Comparison of ENCODE assay signal across 18 cellular contexts in genomic region chr22:30406400-30406799, GRCh38. TPM values are rescaled to one million over a fixed set of nuclear protein-coding genes. Genes with fewer than 3 reads are reported as not detected.
DNase-seq lines count a peak whose midpoint lies in the region; ATAC-seq and TF ChIP-seq lines count a peak whose summit lies in the region.
"Had no signal": no experiment of that assay in that cellular context is flagged by ENCODE, and none has a peak within 500 bp of the region (broad histone marks: within the 10 kb centered on the region; RNA-seq: fewer than 3 reads in every experiment).

No MANE protein-coding gene starts in this region.

- no peak overlapping the region for H3K9ac ChIP-seq in mammary epithelial cell (ENCODE audit: insufficient read depth, low read length)

- ATAC-seq in T-helper 17 cell (no peak), HG03139 (IDR thresholded peaks at IDR 0.05; ENCODE audit: unreplicated experiment) (no peak)
- ATAC-seq: A549 had no signal

- H3K27ac ChIP-seq in mammary epithelial cell (ENCODE audit: insufficient read depth, low read depth, low read length): no peak overlapping the region
- H3K27ac ChIP-seq in osteoblast (ENCODE audit: low read depth, low read length): peak overlapping the region; percentile 28
- H3K27ac ChIP-seq: 22Rv1, A549 had no signal

- DNase-seq in MCF 10A (ENCODE audit: unreplicated experiment) (no peak), mammary epithelial cell (no peak), T-helper 17 cell (no peak), osteoblast (ENCODE audit: insufficient read length, low spot score, missing footprints) (no peak)
- no peak for DNase-seq in NK-92 treated with Interleukin-12 subunit alpha and Interleukin-12 subunit beta, amount 100 ng/mL, for 24 hours (lab: John Stamatoyannopoulos, UW)
- DNase-seq in activated naive CD4-positive, alpha-beta T cell treated with Interleukin-2 at 50 U/mL for 16 hours: no peak
- DNase-seq: C1 segment of cervical spinal cord; Calu3; CD4-positive, alpha-beta memory T cell; COR-L47; DMS153; DND-41; GOT3; HCEC 1CT had no signal

- H3K9me3 Mint-ChIP-seq in MCF 10A (ENCODE audit: unreplicated experiment) (no peaks in the 10 kb centered on the region), brain (no peaks in the 10 kb centered on the region)
- H3K9me3 Mint-ChIP-seq: CD4-positive, alpha-beta memory T cell had no signal

- H3K27me3 ChIP-seq in mammary epithelial cell (ENCODE audit: insufficient read depth, low read length) (no peaks in the 10 kb centered on the region), osteoblast (ENCODE audit: insufficient read depth, low read length) (no peaks in the 10 kb centered on the region)

- CTCF ChIA-PET in MCF 10A (lab: Yijun Ruan, JAX) (interaction anchor here (0.7 to 1.4 kb wide), 5 partner anchors 10 to 349 kb away, joined by 3 to 5 read pairs (median 4); partner anchors contain the start of gene SEC14L2), mammary epithelial cell (lab: Charles Lee; ENCODE audit: low non-redundant PET) (no interaction called here)

- H3K4me1 Mint-ChIP-seq in MCF 10A (ENCODE audit: insufficient read depth, unreplicated experiment): peaks cover 29% of the 10 kb centered on the region
- H3K4me1 Mint-ChIP-seq in T-helper 17 cell: peaks cover 10% of the 10 kb centered on the region
- H3K4me1 Mint-ChIP-seq in brain: peaks cover 26% of the 10 kb centered on the region
- H3K4me1 Mint-ChIP-seq: CD4-positive, alpha-beta memory T cell had no signal

- intact Hi-C loops in MCF 10A (cut with micrococcal nuclease): no loop called here
- intact Hi-C loops in mammary epithelial cell (cut with micrococcal nuclease): no loop called here

- H3K4me3 ChIP-seq in mammary epithelial cell (replicated peaks in 1 of 3; ENCODE audit: insufficient read depth in 1 of 3, low read depth in 2 of 3, low read length in 3 of 3): no peak overlapping the region
- no peak overlapping the region for H3K4me3 ChIP-seq in osteoblast (ENCODE audit: insufficient read depth, low read length)
- H3K4me3 ChIP-seq: A549 had no signal

- H3K27me3 Mint-ChIP-seq in MCF 10A (ENCODE audit: insufficient read depth, unreplicated experiment) (no peaks in the 10 kb centered on the region), T-helper 17 cell (no peaks in the 10 kb centered on the region), brain (no peaks in the 10 kb centered on the region)
- H3K27me3 Mint-ChIP-seq: CD4-positive, alpha-beta memory T cell had no signal

- BruUV-seq in MCF 10A (replicated peaks; lab: Mats Ljungman, UMichigan) (no TSS peak), mammary epithelial cell (replicated peaks; lab: Mats Ljungman, UMichigan) (no TSS peak)

- H3K9me3 ChIP-seq in mammary epithelial cell (replicated peaks; ENCODE audit: insufficient read depth, low read length) (no peaks in the 10 kb centered on the region), T-helper 17 cell (ENCODE audit: control insufficient read depth, low read length, poor library complexity, severe bottlenecking) (no peaks in the 10 kb centered on the region), osteoblast (ENCODE audit: low read depth, low read length) (no peaks in the 10 kb centered on the region)
- H3K9me3 ChIP-seq: A549 had no signal

- TF ChIP-seq CTCF in MCF 10A (IDR thresholded peaks at IDR 0.05; ENCODE audit: unreplicated experiment): no peak
- no peak for TF ChIP-seq CTCF in mammary epithelial cell (conservative IDR thresholded peaks at IDR 0.05 in 1 of 2, IDR thresholded peaks at IDR 0.05 in 1 of 2; ENCODE audit: extremely low read depth in 1 of 2, insufficient read depth in 1 of 2, low read depth in 1 of 2, low read length in 2 of 2)
- TF ChIP-seq CTCF in brain (conservative IDR thresholded peaks at IDR 0.05): no peak
- TF ChIP-seq CTCF in osteoblast (IDR thresholded peaks at IDR 0.05; ENCODE audit: extremely low read depth, low read depth, low read length): no peak

- H3K36me3 Mint-ChIP-seq in MCF 10A (ENCODE audit: insufficient read depth, unreplicated experiment) (peaks cover 95% of the 10 kb centered on the region), T-helper 17 cell (ENCODE audit: low read depth) (no peaks in the 10 kb centered on the region), brain (peaks cover 59% of the 10 kb centered on the region)

- dilution Hi-C loops in mammary epithelial cell (cut with HindIII; ENCODE audit: low sequenced_read_pairs): loop anchor here (5.0 kb wide), 1 partner anchor 66 kb away; the partner anchor contains the start of gene SEC14L3

- POLR2A ChIA-PET in MCF 10A (lab: Yijun Ruan, JAX): interaction anchor here (2.7 to 11.3 kb wide), 2 partner anchors 10 to 16 kb away, joined by 15 to 342 read pairs; partner anchors contain the start of genes MTFP1 and SEC14L2

- no peak overlapping the region for H2AFZ ChIP-seq in mammary epithelial cell (ENCODE audit: low read depth, low read length)
- no peak overlapping the region for H2AFZ ChIP-seq in osteoblast (ENCODE audit: low read length)

- peaks cover 42% of the 10 kb centered on the region for H3K36me3 ChIP-seq in mammary epithelial cell (ENCODE audit: insufficient read depth, low read length)
- H3K36me3 ChIP-seq in osteoblast (ENCODE audit: insufficient read depth, low read length): peaks cover 56% of the 10 kb centered on the region

- H4K20me1 ChIP-seq in mammary epithelial cell (ENCODE audit: insufficient read depth, low read length) (no peaks in the 10 kb centered on the region), osteoblast (ENCODE audit: insufficient read depth, low read length) (peaks cover 9% of the 10 kb centered on the region)

- in situ Hi-C loops in mammary epithelial cell (cut with MboI; ENCODE audit: low sequenced_read_pairs in 2 of 2): no loop called here

- H3K4me3 Mint-ChIP-seq in MCF 10A (ENCODE audit: unreplicated experiment): no peak overlapping the region
- no peak overlapping the region for H3K4me3 Mint-ChIP-seq in T-helper 17 cell
- H3K4me3 Mint-ChIP-seq in brain: peak overlapping the region in 2 of 5 experiments; percentile 15 to 68
- H3K4me3 Mint-ChIP-seq: CD4-positive, alpha-beta memory T cell had no signal

- H3K4me1 ChIP-seq in mammary epithelial cell (ENCODE audit: insufficient read depth, low read length): peaks cover 59% of the 10 kb centered on the region
- H3K4me1 ChIP-seq in osteoblast (ENCODE audit: insufficient read depth, low read length): peaks cover 33% of the 10 kb centered on the region

- peaks cover 66% of the 10 kb centered on the region for H3K79me2 ChIP-seq in mammary epithelial cell (ENCODE audit: insufficient read depth, low read length)
- H3K79me2 ChIP-seq in osteoblast (ENCODE audit: insufficient read depth, low read length): peaks cover 39% of the 10 kb centered on the region

- H3K4me2 ChIP-seq in mammary epithelial cell (ENCODE audit: insufficient read depth, low read depth, low read length) (no peak overlapping the region), osteoblast (ENCODE audit: insufficient read depth, low read length) (no peak overlapping the region)
- H3K4me2 ChIP-seq: A549 had no signal

- 87% methylated on average over 6 of the region's 6 CpGs for WGBS in mammary epithelial cell (ENCODE audit: low coverage, missing lambda C conversion rate)

- H3K27ac Mint-ChIP-seq in MCF 10A (ENCODE audit: low read depth, unreplicated experiment): peak overlapping the region; percentile 16
- peak overlapping the region; percentile 24 for H3K27ac Mint-ChIP-seq in T-helper 17 cell
- peak overlapping the region in 4 of 5 experiments; percentile 41 to 95 (median 84) for H3K27ac Mint-ChIP-seq in brain

RNA-seq across cellular contexts. Expression of gene SEC14L2, which starts 9.6 kb away (rescaled TPM):
- 20.0 and 29.1 TPM in 2 replicates for total RNA-seq in MCF 10A (2022)
- 100 to 1,000 TPM; 171 to 266 TPM for total RNA-seq in mammary epithelial cell
- 168 TPM for polyA plus RNA-seq in mammary epithelial cell
- polyA minus RNA-seq in mammary epithelial cell: 208 TPM
- 10 to 100 TPM; 37.2 to 62.6 TPM for total RNA-seq in T-helper 17 cell
- polyA plus RNA-seq in brain (ENCODE audit: insufficient read depth, low read depth, low replicate concordance): 25.3 TPM
- total RNA-seq in osteoblast: 16.6 and 19.2 TPM in 2 replicates

RNA-seq across cellular contexts. Expression of gene MTFP1, which starts 19.2 kb away (rescaled TPM):
- total RNA-seq in MCF 10A (2022) (23.2 and 31.6 TPM in 2 replicates), mammary epithelial cell (1 to 10 TPM; 1.5 to 6.9 TPM), T-helper 17 cell (10 to 100 TPM; 54.3 to 69.4 TPM), osteoblast (5.3 and 6.9 TPM in 2 replicates)
- polyA plus RNA-seq in mammary epithelial cell (14.3 TPM), brain (ENCODE audit: insufficient read depth, low read depth, low replicate concordance) (10.5 TPM)
- polyA minus RNA-seq in mammary epithelial cell: not detected

RNA-seq across cellular contexts. Expression of gene RNF215, which starts 19.2 kb away (rescaled TPM):
- total RNA-seq in MCF 10A (2022) (18.4 and 19.6 TPM in 2 replicates), mammary epithelial cell (10 to 100 TPM; 21.6 to 22.0 TPM), T-helper 17 cell (10 to 100 TPM in 1 of 2 donors, 1 to 10 TPM in 1; 4.9 to 12.3 TPM), osteoblast (20.6 and 23.6 TPM in 2 replicates)
- polyA plus RNA-seq in mammary epithelial cell (5.0 TPM), brain (ENCODE audit: insufficient read depth, low read depth, low replicate concordance) (8.0 TPM)
- polyA minus RNA-seq in mammary epithelial cell: 46.1 TPM

RNA-seq across cellular contexts. Expression of gene CCDC157, which starts 49.6 kb away (rescaled TPM):
- total RNA-seq in MCF 10A (2022): 1.1 and 1.7 TPM in 2 replicates
- 1 to 10 TPM; 1.9 to 3.2 TPM for total RNA-seq in mammary epithelial cell
- 1.6 TPM for polyA plus RNA-seq in mammary epithelial cell
- polyA minus RNA-seq in mammary epithelial cell: 1.9 TPM
- total RNA-seq in T-helper 17 cell: 1 to 10 TPM; 6.7 to 9.4 TPM
- 5.1 TPM for polyA plus RNA-seq in brain (ENCODE audit: insufficient read depth, low read depth, low replicate concordance)
- 2.9 TPM in 2 replicates for total RNA-seq in osteoblast

RNA-seq across cellular contexts. Expression of gene SF3A1, which starts 49.7 kb away (rescaled TPM):
- total RNA-seq in MCF 10A (2022) (167 and 193 TPM in 2 replicates), mammary epithelial cell (100 to 1,000 TPM in 1 of 2 donors, 10 to 100 TPM in 1; 45.0 to 163 TPM), T-helper 17 cell (100 to 1,000 TPM; 317 to 372 TPM), osteoblast (21.7 and 30.6 TPM in 2 replicates)
- polyA plus RNA-seq in mammary epithelial cell (45.2 TPM), brain (ENCODE audit: insufficient read depth, low read depth, low replicate concordance) (205 TPM)
- 645 TPM for polyA minus RNA-seq in mammary epithelial cell

Comparison
In these comparisons a context has a peak if more than half of its experiments do, and no peak if none do; other contexts are left out.
1. H3K27ac Mint-ChIP-seq: peak in every context shown above with its lines; median percentile 84 in brain; 24 in T-helper 17 cell; 16 in MCF 10A.